Comparison of ENCODE assay signal across 8 cellular contexts in genomic region chr12:9813821-9814798, GRCh38. TPM values are rescaled to one million over a fixed set of nuclear protein-coding genes. Genes with fewer than 3 reads are reported as not detected.
A peak's percentile ranks its signal among the peaks of the same experiment; 100 is the strongest.
DNase-seq lines count a peak whose midpoint lies in the region; ATAC-seq and TF ChIP-seq lines count a peak whose summit lies in the region.

No MANE protein-coding gene starts in this region.

- H3K27me3 ChIP-seq in ovary (no peaks in the 10 kb centered on the region), tibial artery (no peaks in the 10 kb centered on the region)

- no peak for TF ChIP-seq EP300 in ovary (IDR thresholded peaks at IDR 0.05)

- WGBS in ovary, 3 donors = 46 to 62% (median 54%) methylated on average over 31 to 32 of the region's 32 CpGs

- ATAC-seq in GM19372 (IDR thresholded peaks at IDR 0.05; ENCODE audit: low read depth, unreplicated experiment) = peak; percentile 96
- peak; percentile 90 for ATAC-seq in HG03460 (IDR thresholded peaks at IDR 0.05; ENCODE audit: unreplicated experiment)

- H3K9me3 ChIP-seq in ovary (no peaks in the 10 kb centered on the region), tibial artery (no peaks in the 10 kb centered on the region)

- intact Hi-C loops in ovary (cut with DNase I) (loop anchor here in 1 of 4 donors (10.0 kb wide), 1 partner anchor 111 kb away; no protein-coding TSS in a partner anchor), tibial artery (cut with DNase I; ENCODE audit: low total_unique reads) (no loop called here)

- no peak overlapping the region for H3K27ac ChIP-seq in ovary
- no peak overlapping the region for H3K27ac ChIP-seq in tibial artery

- no peak for TF ChIP-seq POLR2A in ovary (IDR thresholded peaks at IDR 0.05)

- H3K4me3 ChIP-seq in ovary = no peak overlapping the region
- peak overlapping the region in 1 of 2 donors; percentile 17 for H3K4me3 ChIP-seq in tibial artery

- peak in 8 of 14 donors; percentile 1 to 66 (median 34) for DNase-seq in C1 segment of cervical spinal cord (lab: John Stamatoyannopoulos, UW)
- peak; percentile 77 for DNase-seq in RPMI8226
- DNase-seq in activated T-helper 9 cell treated with anti-CD3 and anti-CD28 coated beads, Interleukin-2, amount 50 U/mL, for 16 hours (ENCODE audit: low read depth) = peak; percentile 81
- DNase-seq in germinal center (ENCODE audit: low spot score) = peak; percentile 90
- peak; percentile 39 to 70 (median 46) for DNase-seq in ovary
- DNase-seq in tibial artery = peak; percentile 82 to 83

- H3K36me3 ChIP-seq in ovary = no peaks in the 10 kb centered on the region
- H3K36me3 ChIP-seq in tibial artery = no peaks in the 10 kb centered on the region

- H3K4me1 ChIP-seq in ovary (ENCODE audit: insufficient read depth) (no peaks in the 10 kb centered on the region), tibial artery (no peaks in the 10 kb centered on the region)

- TF ChIP-seq CTCF in ovary (IDR thresholded peaks at IDR 0.05) (peak in 1 of 3 donors; percentile 50), tibial artery (IDR thresholded peaks at IDR 0.05) (peak; percentile 31 to 42)

RNA-seq across cellular contexts. Expression of gene KLRF1, which starts 13.2 kb away (rescaled TPM):
- total RNA-seq in ovary = under 1 TPM in 2 of 7 donors, not detected in 5; 0.28 to 0.50 TPM
- 1 to 10 TPM in 1 of 2 donors, under 1 TPM in 1; 0.17 to 1.1 TPM for polyA plus RNA-seq in ovary

RNA-seq across cellular contexts. Expression of gene CD69, which starts 53.4 kb away (rescaled TPM):
- total RNA-seq in ovary = 1 to 10 TPM in 6 of 7 donors, under 1 TPM in 1; 0.63 to 7.8 (median 2.3) TPM
- polyA plus RNA-seq in ovary = 1 to 10 TPM; 2.1 to 6.6 TPM

RNA-seq across cellular contexts. Expression of gene CLEC2B, which starts 55.0 kb away (rescaled TPM):
- total RNA-seq in ovary = 10 to 100 TPM; 16.4 to 60.4 (median 26.0) TPM
- polyA plus RNA-seq in ovary = 10 to 100 TPM; 27.1 to 31.6 TPM

Comparison
In these comparisons a context has a peak if more than half of its experiments do, and no peak if none do; other contexts are left out.
1. DNase-seq: peak in every context shown above with its lines; median percentile 90 in germinal center; 82 in tibial artery; 81 in activated T-helper 9 cell treated with anti-CD3 and anti-CD28 coated beads, Interleukin-2, amount 50 U/mL, for 16 hours; 77 in RPMI8226; 46 in ovary; 34 in C1 segment of cervical spinal cord.